In the genomic region with DNA sequence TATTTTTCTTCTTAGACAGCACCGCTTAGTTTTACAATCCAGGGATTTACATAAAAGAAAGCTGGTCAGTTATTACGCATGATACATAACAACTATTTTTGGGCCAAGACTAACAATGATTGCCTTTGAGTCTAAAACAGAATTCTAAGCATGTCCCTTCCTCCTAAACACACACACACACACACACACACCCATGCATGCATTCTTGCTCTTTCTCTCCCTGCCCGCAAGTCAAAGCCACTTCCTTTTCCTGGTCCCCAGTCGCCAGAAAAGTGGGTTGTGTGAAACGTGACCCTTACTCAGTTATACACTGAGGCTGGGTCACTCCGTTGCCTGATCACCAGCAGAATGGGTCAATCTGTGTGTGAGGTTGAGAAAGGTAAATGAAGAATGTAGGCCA, we compare ENCODE assay signal across 8 cellular contexts. TPM values are rescaled to one million over a fixed set of nuclear protein-coding genes. Genes with fewer than 3 reads are reported as not detected.
DNase-seq lines count a peak whose midpoint lies in the region; ATAC-seq, FAIRE-seq and TF ChIP-seq lines count a peak whose summit lies in the region.
"Had no signal": no experiment of that assay in that cellular context is flagged by ENCODE, and none has a peak within 500 bp of the region (broad histone marks: within the 10 kb centered on the region; RNA-seq: fewer than 3 reads in every experiment).

No MANE protein-coding gene starts in this region.

- no peak overlapping the region for H3K9ac ChIP-seq in OCI-LY3 (ENCODE audit: low read length)

- intact Hi-C loops in sciatic nerve (cut with DNase I) = no loop called here

- no peaks in the 10 kb centered on the region for H3K79me2 ChIP-seq in OCI-LY3 (ENCODE audit: low read length)

- no peak for TF ChIP-seq CTCF in OCI-LY3 (IDR thresholded peaks at IDR 0.05; ENCODE audit: low read depth, low read length)

- no peak overlapping the region for H3K4me3 ChIP-seq in OCI-LY3 (ENCODE audit: low read length)

- no peaks in the 10 kb centered on the region for H3K36me3 ChIP-seq in OCI-LY3 (replicated peaks; ENCODE audit: low read depth, low read length)

- H3K27ac ChIP-seq in OCI-LY3 (ENCODE audit: low read length) = no peak overlapping the region

- DNase-seq in GM19239 (ENCODE audit: insufficient read length, low spot score) (no peak), sciatic nerve (ENCODE audit: low spot score) (peak; percentile 68), ureter (ENCODE audit: low spot score) (no peak)
- peak; percentile 30 for DNase-seq in effector CD4-positive, alpha-beta T cell
- DNase-seq: foreskin fibroblast had no signal

- H4K20me1 ChIP-seq in OCI-LY3 (ENCODE audit: insufficient read depth, low read length) = peaks cover 9% of the 10 kb centered on the region; the same call in 1 of the 2 replicates

- peak overlapping the region; percentile 9; the same call in 1 of the 2 replicates for H3K4me2 ChIP-seq in OCI-LY3 (ENCODE audit: low read length)

- no peaks in the 10 kb centered on the region for H3K9me3 ChIP-seq in OCI-LY3 (ENCODE audit: insufficient read depth, low read length)

- peak; percentile 76 for FAIRE-seq in GM19239 (lab: Jason Lieb, UNC)

- peaks cover 53% of the 10 kb centered on the region for H3K4me1 ChIP-seq in OCI-LY3 (ENCODE audit: low read length)

- H2AFZ ChIP-seq in OCI-LY3 (ENCODE audit: low read depth, low read length) = no peak overlapping the region

- peaks cover 22% of the 10 kb centered on the region; the same call in 1 of the 2 replicates for H3K27me3 ChIP-seq in OCI-LY3 (ENCODE audit: low read depth, low read length)

- ATAC-seq in sciatic nerve (peak; percentile 68), GM21723 (IDR thresholded peaks at IDR 0.05; ENCODE audit: unreplicated experiment) (no peak), GM21381 (IDR thresholded peaks at IDR 0.05; ENCODE audit: unreplicated experiment) (no peak)

RNA-seq across cellular contexts. Expression of a gene that starts 31.4 kb away (rescaled TPM):
- total RNA-seq in sciatic nerve (173 TPM), ureter (62.6 TPM)

Comparison
In these comparisons a context has a peak if more than half of its experiments do, and no peak if none do; other contexts are left out.
1. DNase-seq: peak in effector CD4-positive, alpha-beta T cell (single experiment) and sciatic nerve (single experiment); none in GM19239 (single experiment) and ureter (single experiment).